8 cellular contexts compared by ENCODE assay signal in genomic region chr1:26692793-26693490, GRCh38.
DNase-seq lines count a peak whose midpoint lies in the region; ATAC-seq lines count a peak whose summit lies in the region.

No MANE protein-coding gene starts in this region.

- peak overlapping the region; percentile 79 for H3K4me3 Mint-ChIP-seq in dendritic cell treated with granulocyte-macrophage colony-stimulating factor and Interleukin-4, amounts not matched to agents 40 ng/mL and 50 ng/mL, for 4 days

- no peaks in the 10 kb centered on the region for H3K27me3 Mint-ChIP-seq in dendritic cell treated with granulocyte-macrophage colony-stimulating factor and Interleukin-4, amounts not matched to agents 40 ng/mL and 50 ng/mL, for 4 days

- no peaks in the 10 kb centered on the region for H3K9me3 Mint-ChIP-seq in dendritic cell treated with granulocyte-macrophage colony-stimulating factor and Interleukin-4, amounts not matched to agents 40 ng/mL and 50 ng/mL, for 4 days

- ATAC-seq in GM18498 (IDR thresholded peaks at IDR 0.05; ENCODE audit: unreplicated experiment), result peak; percentile 35
- peak; percentile 28 for ATAC-seq in HG03442 (IDR thresholded peaks at IDR 0.05; ENCODE audit: unreplicated experiment)
- ATAC-seq in GM19328 (IDR thresholded peaks at IDR 0.05; ENCODE audit: unreplicated experiment), result no peak

- peaks cover 18% of the 10 kb centered on the region for H3K36me3 Mint-ChIP-seq in dendritic cell treated with granulocyte-macrophage colony-stimulating factor and Interleukin-4, amounts not matched to agents 40 ng/mL and 50 ng/mL, for 4 days (ENCODE audit: low read depth)

- peak; percentile 97 for DNase-seq in NCI-H69 (lab: John Stamatoyannopoulos, UW)
- DNase-seq in activated CD4-positive, alpha-beta T cell treated with anti-CD3 and anti-CD28 coated beads, Interleukin-2, amount 50 U/mL, for 24 hours (ENCODE audit: low read depth in 1 of 2, low spot score in 1 of 2), result peak; percentile 58 to 87
- peak; percentile 99 for DNase-seq in left kidney (ENCODE audit: low read depth, low spot score)
- DNase-seq in stimulated activated CD4-positive, alpha-beta T cell treated with anti-CD3 and anti-CD28 coated beads, Interleukin-1b, Interleukin-23, amount 100 ng/mL, for 4 hours (ENCODE audit: low read depth in 2 of 2), result peak; percentile 71 to 72

- intact Hi-C loops in dendritic cell treated with granulocyte-macrophage colony-stimulating factor and Interleukin-4, amounts not matched to agents 40 ng/mL and 50 ng/mL, for 4 days (cut with micrococcal nuclease), result loop anchor here (1.0 kb wide), 1 partner anchor 95 kb away; no protein-coding TSS in a partner anchor

- H3K27ac Mint-ChIP-seq in dendritic cell treated with granulocyte-macrophage colony-stimulating factor and Interleukin-4, amounts not matched to agents 40 ng/mL and 50 ng/mL, for 4 days, result peak overlapping the region; percentile 95

- H3K4me1 Mint-ChIP-seq in dendritic cell treated with granulocyte-macrophage colony-stimulating factor and Interleukin-4, amounts not matched to agents 40 ng/mL and 50 ng/mL, for 4 days (ENCODE audit: low read depth), result peaks cover 53% of the 10 kb centered on the region
